In the genomic region with DNA sequence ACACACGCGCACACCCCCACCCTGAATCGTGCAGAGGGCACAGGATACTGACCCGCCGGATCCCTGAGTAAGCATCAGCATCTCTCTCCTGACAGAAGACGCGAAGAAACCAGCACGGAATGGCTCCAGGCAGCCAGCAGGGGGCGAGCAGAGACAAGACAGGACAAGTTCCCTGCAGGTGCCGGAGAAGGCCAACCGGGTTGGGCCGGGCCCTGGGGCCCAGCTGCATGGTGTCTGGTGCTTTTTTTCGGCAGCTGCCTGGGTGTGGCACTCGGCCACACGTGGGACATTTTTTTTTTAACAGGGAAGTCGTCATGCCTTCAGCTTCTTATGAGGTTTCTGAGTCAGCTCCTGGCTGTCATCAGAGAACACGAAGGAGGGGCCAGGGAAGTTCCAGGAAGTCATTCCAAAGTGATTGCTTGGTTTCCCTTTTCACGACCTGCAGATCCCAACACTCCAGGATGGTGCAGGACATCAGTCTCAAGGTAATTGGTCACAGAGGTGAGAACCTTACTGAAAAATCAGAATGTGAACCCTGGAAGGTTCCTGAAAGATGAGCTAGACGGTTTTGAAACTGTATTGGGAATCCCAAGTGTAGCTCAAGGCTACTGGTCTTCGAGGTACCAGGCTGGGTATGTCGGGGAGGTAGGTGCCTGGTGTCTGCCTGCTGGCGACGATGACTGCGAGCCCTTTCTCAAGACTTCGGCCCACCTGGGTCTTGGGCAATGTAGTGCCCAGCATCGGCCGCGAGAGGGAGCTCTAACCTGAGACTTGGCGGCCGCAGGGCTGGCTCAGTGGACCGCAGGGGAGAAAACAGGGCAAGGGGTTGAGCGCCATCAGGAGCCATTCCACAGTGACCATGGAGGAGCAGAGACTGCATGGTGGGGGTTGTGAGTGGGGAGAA, we compare ENCODE assay signal across 1 cellular context.
TF ChIP-seq lines count a peak whose summit lies in the region.

No MANE protein-coding gene starts in this region.

TF ChIP-seq in HEK293, 187 proteins besides CTCF, POLR2A, EP300 and RAD21 (continued from another document):
- peak; percentile 36 for TF ChIP-seq ZNF501 (tag by site-specific recombination; IDR thresholded peaks at IDR 0.05)
- no peak for TF ChIP-seq ZNF146 (tag by site-specific recombination; IDR thresholded peaks at IDR 0.05)
- no peak for TF ChIP-seq ZNF521 (tag by site-specific recombination; IDR thresholded peaks at IDR 0.05)
- TF ChIP-seq TRIM28 (IDR thresholded peaks at IDR 0.05; ENCODE audit: borderline replicate concordance, low read length) = no peak
- no peak for TF ChIP-seq ZNF280C (tag by site-specific recombination; IDR thresholded peaks at IDR 0.05)
- TF ChIP-seq ZNF138 (tag by site-specific recombination; IDR thresholded peaks at IDR 0.05; ENCODE audit: borderline replicate concordance) = no peak
- TF ChIP-seq, protein P1, sequence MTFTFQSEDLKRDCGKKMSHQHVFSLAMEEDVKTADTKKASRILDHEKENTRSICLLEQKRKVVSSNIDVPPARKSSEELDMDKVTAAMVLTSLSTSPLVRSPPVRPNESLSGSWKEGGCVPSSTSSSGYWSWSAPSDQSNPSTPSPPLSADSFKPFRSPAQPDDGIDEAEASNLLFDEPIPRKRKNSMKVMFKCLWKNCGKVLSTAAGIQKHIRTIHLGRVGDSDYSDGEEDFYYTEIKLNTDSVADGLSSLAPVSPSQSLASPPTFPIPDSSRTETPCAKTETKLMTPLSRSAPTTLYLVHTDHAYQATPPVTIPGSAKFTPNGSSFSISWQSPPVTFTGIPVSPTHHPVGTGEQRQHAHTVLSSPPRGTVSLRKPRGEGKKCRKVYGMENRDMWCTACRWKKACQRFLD (tag by site-specific recombination; IDR thresholded peaks at IDR 0.05) = no peak
- TF ChIP-seq, protein P2, sequence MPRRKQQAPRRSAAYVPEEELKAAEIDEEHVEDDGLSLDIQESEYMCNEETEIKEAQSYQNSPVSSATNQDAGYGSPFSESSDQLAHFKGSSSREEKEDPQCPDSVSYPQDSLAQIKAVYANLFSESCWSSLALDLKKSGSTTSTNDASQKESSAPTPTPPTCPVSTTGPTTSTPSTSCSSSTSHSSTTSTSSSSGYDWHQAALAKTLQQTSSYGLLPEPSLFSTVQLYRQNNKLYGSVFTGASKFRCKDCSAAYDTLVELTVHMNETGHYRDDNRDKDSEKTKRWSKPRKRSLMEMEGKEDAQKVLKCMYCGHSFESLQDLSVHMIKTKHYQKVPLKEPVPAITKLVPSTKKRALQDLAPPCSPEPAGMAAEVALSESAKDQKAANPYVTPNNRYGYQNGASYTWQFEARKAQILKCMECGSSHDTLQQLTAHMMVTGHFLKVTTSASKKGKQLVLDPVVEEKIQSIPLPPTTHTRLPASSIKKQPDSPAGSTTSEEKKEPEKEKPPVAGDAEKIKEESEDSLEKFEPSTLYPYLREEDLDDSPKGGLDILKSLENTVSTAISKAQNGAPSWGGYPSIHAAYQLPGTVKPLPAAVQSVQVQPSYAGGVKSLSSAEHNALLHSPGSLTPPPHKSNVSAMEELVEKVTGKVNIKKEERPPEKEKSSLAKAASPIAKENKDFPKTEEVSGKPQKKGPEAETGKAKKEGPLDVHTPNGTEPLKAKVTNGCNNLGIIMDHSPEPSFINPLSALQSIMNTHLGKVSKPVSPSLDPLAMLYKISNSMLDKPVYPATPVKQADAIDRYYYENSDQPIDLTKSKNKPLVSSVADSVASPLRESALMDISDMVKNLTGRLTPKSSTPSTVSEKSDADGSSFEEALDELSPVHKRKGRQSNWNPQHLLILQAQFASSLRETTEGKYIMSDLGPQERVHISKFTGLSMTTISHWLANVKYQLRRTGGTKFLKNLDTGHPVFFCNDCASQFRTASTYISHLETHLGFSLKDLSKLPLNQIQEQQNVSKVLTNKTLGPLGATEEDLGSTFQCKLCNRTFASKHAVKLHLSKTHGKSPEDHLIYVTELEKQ (tag by site-specific recombination; IDR thresholded peaks at IDR 0.05; ENCODE audit: borderline replicate concordance) = no peak
- TF ChIP-seq ZNF561 (tag by site-specific recombination; IDR thresholded peaks at IDR 0.05; ENCODE audit: borderline replicate concordance) = peak; percentile 20; the same call in 1 of the 2 replicates
- no peak for TF ChIP-seq ZNF580 (tag by site-specific recombination; IDR thresholded peaks at IDR 0.05)
- no peak for TF ChIP-seq ZNF26 (tag by site-specific recombination; IDR thresholded peaks at IDR 0.05)
- TF ChIP-seq ZNF311 (tag by site-specific recombination; IDR thresholded peaks at IDR 0.05; ENCODE audit: borderline replicate concordance) = no peak
- TF ChIP-seq HOXA7 (CRISPR knock-in tag; IDR thresholded peaks at IDR 0.05; ENCODE audit: borderline replicate concordance) = no peak
- peak; percentile 76 for TF ChIP-seq KLF9 (tag by site-specific recombination; IDR thresholded peaks at IDR 0.05; ENCODE audit: low read depth)
- no peak for TF ChIP-seq ZNF792 (tag by site-specific recombination; IDR thresholded peaks at IDR 0.05)
- TF ChIP-seq ZSCAN23 (tag by site-specific recombination; IDR thresholded peaks at IDR 0.05) = no peak
- no peak for TF ChIP-seq ZNF785 (tag by site-specific recombination; IDR thresholded peaks at IDR 0.05)
- TF ChIP-seq BCL11B (tag by site-specific recombination; IDR thresholded peaks at IDR 0.05; ENCODE audit: low read depth) = no peak
- no peak for TF ChIP-seq ZNF488 (tag by site-specific recombination; IDR thresholded peaks at IDR 0.05)
- TF ChIP-seq ZNF155 (tag by site-specific recombination; IDR thresholded peaks at IDR 0.05) = no peak
- no peak for TF ChIP-seq GLI4 (tag by site-specific recombination; IDR thresholded peaks at IDR 0.05)
- TF ChIP-seq ZNF677 (tag by site-specific recombination; IDR thresholded peaks at IDR 0.05) = no peak
- TF ChIP-seq ZNF350 (tag by site-specific recombination; IDR thresholded peaks at IDR 0.05) = no peak
- no peak for TF ChIP-seq ZNF112 (tag by site-specific recombination; IDR thresholded peaks at IDR 0.05)
- no peak for TF ChIP-seq ZNF140 (tag by site-specific recombination; IDR thresholded peaks at IDR 0.05)
- TF ChIP-seq ZNF610 (tag by site-specific recombination; IDR thresholded peaks at IDR 0.05; ENCODE audit: borderline replicate concordance) = no peak
- TF ChIP-seq, protein P3, sequence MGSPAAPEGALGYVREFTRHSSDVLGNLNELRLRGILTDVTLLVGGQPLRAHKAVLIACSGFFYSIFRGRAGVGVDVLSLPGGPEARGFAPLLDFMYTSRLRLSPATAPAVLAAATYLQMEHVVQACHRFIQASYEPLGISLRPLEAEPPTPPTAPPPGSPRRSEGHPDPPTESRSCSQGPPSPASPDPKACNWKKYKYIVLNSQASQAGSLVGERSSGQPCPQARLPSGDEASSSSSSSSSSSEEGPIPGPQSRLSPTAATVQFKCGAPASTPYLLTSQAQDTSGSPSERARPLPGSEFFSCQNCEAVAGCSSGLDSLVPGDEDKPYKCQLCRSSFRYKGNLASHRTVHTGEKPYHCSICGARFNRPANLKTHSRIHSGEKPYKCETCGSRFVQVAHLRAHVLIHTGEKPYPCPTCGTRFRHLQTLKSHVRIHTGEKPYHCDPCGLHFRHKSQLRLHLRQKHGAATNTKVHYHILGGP (tag by site-specific recombination; IDR thresholded peaks at IDR 0.05) = no peak
- no peak for TF ChIP-seq PRDM10 (tag by site-specific recombination; IDR thresholded peaks at IDR 0.05)
- no peak for TF ChIP-seq ZNF16 (tag by site-specific recombination; IDR thresholded peaks at IDR 0.05; ENCODE audit: low read depth)
- TF ChIP-seq ZNF555 (tag by site-specific recombination; conservative IDR thresholded peaks at IDR 0.05) = no peak
- TF ChIP-seq WT1 (tag by site-specific recombination; IDR thresholded peaks at IDR 0.05) = no peak
- no peak for TF ChIP-seq ZNF302 (tag by site-specific recombination; IDR thresholded peaks at IDR 0.05; ENCODE audit: low read depth)
